ENCODE assay signal across 1 cellular context in the genomic region with DNA sequence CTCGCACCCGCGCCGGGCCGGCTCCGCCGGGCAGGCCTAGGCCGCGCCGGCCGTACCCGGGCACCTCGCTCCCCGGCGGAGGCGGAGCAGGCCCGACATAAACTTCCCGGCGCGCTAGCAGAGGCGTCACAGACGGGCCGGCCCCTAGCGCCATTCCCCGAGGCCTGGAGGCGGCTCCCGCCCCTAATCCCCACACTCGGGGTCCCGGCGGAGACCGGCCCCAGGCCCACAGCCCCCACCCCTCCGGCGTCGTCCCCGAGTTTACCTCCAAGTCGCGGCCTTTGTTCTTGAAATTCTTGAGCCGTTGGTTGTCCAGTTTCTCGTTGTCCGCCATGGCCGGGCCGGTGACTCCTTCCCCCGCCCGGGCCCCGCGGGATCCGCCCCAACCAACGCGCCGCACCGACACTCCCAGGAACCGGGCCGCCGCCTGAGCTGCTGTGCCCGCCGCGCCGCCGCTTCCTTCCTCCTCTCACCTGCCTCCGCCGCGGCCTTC.
TF ChIP-seq lines count a peak whose summit lies in the region.

No MANE protein-coding gene starts in this region.

TF ChIP-seq in K562, 482 proteins besides CTCF, POLR2A, EP300 and RAD21 (continued from another document and continues in another):
- TF ChIP-seq, protein P1, sequence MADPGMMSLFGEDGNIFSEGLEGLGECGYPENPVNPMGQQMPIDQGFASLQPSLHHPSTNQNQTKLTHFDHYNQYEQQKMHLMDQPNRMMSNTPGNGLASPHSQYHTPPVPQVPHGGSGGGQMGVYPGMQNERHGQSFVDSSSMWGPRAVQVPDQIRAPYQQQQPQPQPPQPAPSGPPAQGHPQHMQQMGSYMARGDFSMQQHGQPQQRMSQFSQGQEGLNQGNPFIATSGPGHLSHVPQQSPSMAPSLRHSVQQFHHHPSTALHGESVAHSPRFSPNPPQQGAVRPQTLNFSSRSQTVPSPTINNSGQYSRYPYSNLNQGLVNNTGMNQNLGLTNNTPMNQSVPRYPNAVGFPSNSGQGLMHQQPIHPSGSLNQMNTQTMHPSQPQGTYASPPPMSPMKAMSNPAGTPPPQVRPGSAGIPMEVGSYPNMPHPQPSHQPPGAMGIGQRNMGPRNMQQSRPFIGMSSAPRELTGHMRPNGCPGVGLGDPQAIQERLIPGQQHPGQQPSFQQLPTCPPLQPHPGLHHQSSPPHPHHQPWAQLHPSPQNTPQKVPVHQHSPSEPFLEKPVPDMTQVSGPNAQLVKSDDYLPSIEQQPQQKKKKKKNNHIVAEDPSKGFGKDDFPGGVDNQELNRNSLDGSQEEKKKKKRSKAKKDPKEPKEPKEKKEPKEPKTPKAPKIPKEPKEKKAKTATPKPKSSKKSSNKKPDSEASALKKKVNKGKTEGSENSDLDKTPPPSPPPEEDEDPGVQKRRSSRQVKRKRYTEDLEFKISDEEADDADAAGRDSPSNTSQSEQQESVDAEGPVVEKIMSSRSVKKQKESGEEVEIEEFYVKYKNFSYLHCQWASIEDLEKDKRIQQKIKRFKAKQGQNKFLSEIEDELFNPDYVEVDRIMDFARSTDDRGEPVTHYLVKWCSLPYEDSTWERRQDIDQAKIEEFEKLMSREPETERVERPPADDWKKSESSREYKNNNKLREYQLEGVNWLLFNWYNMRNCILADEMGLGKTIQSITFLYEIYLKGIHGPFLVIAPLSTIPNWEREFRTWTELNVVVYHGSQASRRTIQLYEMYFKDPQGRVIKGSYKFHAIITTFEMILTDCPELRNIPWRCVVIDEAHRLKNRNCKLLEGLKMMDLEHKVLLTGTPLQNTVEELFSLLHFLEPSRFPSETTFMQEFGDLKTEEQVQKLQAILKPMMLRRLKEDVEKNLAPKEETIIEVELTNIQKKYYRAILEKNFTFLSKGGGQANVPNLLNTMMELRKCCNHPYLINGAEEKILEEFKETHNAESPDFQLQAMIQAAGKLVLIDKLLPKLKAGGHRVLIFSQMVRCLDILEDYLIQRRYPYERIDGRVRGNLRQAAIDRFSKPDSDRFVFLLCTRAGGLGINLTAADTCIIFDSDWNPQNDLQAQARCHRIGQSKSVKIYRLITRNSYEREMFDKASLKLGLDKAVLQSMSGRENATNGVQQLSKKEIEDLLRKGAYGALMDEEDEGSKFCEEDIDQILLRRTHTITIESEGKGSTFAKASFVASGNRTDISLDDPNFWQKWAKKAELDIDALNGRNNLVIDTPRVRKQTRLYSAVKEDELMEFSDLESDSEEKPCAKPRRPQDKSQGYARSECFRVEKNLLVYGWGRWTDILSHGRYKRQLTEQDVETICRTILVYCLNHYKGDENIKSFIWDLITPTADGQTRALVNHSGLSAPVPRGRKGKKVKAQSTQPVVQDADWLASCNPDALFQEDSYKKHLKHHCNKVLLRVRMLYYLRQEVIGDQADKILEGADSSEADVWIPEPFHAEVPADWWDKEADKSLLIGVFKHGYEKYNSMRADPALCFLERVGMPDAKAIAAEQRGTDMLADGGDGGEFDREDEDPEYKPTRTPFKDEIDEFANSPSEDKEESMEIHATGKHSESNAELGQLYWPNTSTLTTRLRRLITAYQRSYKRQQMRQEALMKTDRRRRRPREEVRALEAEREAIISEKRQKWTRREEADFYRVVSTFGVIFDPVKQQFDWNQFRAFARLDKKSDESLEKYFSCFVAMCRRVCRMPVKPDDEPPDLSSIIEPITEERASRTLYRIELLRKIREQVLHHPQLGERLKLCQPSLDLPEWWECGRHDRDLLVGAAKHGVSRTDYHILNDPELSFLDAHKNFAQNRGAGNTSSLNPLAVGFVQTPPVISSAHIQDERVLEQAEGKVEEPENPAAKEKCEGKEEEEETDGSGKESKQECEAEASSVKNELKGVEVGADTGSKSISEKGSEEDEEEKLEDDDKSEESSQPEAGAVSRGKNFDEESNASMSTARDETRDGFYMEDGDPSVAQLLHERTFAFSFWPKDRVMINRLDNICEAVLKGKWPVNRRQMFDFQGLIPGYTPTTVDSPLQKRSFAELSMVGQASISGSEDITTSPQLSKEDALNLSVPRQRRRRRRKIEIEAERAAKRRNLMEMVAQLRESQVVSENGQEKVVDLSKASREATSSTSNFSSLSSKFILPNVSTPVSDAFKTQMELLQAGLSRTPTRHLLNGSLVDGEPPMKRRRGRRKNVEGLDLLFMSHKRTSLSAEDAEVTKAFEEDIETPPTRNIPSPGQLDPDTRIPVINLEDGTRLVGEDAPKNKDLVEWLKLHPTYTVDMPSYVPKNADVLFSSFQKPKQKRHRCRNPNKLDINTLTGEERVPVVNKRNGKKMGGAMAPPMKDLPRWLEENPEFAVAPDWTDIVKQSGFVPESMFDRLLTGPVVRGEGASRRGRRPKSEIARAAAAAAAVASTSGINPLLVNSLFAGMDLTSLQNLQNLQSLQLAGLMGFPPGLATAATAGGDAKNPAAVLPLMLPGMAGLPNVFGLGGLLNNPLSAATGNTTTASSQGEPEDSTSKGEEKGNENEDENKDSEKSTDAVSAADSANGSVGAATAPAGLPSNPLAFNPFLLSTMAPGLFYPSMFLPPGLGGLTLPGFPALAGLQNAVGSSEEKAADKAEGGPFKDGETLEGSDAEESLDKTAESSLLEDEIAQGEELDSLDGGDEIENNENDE (IDR thresholded peaks at IDR 0.05; ENCODE audit: low read depth, low read length), result no peak
- TF ChIP-seq, protein P2, sequence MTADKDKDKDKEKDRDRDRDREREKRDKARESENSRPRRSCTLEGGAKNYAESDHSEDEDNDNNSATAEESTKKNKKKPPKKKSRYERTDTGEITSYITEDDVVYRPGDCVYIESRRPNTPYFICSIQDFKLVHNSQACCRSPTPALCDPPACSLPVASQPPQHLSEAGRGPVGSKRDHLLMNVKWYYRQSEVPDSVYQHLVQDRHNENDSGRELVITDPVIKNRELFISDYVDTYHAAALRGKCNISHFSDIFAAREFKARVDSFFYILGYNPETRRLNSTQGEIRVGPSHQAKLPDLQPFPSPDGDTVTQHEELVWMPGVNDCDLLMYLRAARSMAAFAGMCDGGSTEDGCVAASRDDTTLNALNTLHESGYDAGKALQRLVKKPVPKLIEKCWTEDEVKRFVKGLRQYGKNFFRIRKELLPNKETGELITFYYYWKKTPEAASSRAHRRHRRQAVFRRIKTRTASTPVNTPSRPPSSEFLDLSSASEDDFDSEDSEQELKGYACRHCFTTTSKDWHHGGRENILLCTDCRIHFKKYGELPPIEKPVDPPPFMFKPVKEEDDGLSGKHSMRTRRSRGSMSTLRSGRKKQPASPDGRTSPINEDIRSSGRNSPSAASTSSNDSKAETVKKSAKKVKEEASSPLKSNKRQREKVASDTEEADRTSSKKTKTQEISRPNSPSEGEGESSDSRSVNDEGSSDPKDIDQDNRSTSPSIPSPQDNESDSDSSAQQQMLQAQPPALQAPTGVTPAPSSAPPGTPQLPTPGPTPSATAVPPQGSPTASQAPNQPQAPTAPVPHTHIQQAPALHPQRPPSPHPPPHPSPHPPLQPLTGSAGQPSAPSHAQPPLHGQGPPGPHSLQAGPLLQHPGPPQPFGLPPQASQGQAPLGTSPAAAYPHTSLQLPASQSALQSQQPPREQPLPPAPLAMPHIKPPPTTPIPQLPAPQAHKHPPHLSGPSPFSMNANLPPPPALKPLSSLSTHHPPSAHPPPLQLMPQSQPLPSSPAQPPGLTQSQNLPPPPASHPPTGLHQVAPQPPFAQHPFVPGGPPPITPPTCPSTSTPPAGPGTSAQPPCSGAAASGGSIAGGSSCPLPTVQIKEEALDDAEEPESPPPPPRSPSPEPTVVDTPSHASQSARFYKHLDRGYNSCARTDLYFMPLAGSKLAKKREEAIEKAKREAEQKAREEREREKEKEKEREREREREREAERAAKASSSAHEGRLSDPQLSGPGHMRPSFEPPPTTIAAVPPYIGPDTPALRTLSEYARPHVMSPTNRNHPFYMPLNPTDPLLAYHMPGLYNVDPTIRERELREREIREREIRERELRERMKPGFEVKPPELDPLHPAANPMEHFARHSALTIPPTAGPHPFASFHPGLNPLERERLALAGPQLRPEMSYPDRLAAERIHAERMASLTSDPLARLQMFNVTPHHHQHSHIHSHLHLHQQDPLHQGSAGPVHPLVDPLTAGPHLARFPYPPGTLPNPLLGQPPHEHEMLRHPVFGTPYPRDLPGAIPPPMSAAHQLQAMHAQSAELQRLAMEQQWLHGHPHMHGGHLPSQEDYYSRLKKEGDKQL (CRISPR knock-in tag; IDR thresholded peaks at IDR 0.05; ENCODE audit: borderline replicate concordance), result no peak
- TF ChIP-seq KHSRP (IDR thresholded peaks at IDR 0.05), result no peak
- TF ChIP-seq PRMT5 (CRISPR knock-in tag; IDR thresholded peaks at IDR 0.05), result no peak
- TF ChIP-seq PHF20 (IDR thresholded peaks at IDR 0.05; ENCODE audit: partially characterized antibody), result peak; percentile 44
- TF ChIP-seq, protein P3, sequence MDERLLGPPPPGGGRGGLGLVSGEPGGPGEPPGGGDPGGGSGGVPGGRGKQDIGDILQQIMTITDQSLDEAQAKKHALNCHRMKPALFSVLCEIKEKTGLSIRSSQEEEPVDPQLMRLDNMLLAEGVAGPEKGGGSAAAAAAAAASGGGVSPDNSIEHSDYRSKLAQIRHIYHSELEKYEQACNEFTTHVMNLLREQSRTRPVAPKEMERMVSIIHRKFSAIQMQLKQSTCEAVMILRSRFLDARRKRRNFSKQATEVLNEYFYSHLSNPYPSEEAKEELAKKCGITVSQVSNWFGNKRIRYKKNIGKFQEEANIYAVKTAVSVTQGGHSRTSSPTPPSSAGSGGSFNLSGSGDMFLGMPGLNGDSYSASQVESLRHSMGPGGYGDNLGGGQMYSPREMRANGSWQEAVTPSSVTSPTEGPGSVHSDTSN (CRISPR knock-in tag; IDR thresholded peaks at IDR 0.05; ENCODE audit: low read depth), result no peak
- TF ChIP-seq, protein P3 (tag; conservative IDR thresholded peaks at IDR 0.05; ENCODE audit: low read depth), result no peak
- TF ChIP-seq HCFC1 (IDR thresholded peaks at IDR 0.05; ENCODE audit: low read depth, low read length), result peak; percentile 67
- TF ChIP-seq ZNF121 (CRISPR knock-in tag; conservative IDR thresholded peaks at IDR 0.05), result no peak
- TF ChIP-seq NCOR1 (IDR thresholded peaks at IDR 0.05), result no peak
- TF ChIP-seq PPARD (CRISPR knock-in tag; IDR thresholded peaks at IDR 0.05), result no peak
- TF ChIP-seq ZNF282 (CRISPR knock-in tag; IDR thresholded peaks at IDR 0.05), result no peak
- peak; percentile 45 for TF ChIP-seq PRPF4 (IDR thresholded peaks at IDR 0.05; ENCODE audit: insufficient read depth, low read depth, low read length, poor library complexity, severe bottlenecking)
- TF ChIP-seq, protein P4, sequence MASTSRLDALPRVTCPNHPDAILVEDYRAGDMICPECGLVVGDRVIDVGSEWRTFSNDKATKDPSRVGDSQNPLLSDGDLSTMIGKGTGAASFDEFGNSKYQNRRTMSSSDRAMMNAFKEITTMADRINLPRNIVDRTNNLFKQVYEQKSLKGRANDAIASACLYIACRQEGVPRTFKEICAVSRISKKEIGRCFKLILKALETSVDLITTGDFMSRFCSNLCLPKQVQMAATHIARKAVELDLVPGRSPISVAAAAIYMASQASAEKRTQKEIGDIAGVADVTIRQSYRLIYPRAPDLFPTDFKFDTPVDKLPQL (IDR thresholded peaks at IDR 0.05; ENCODE audit: extremely low read depth, insufficient read length), result no peak
- TF ChIP-seq NCOA1 (IDR thresholded peaks at IDR 0.05; ENCODE audit: low read depth), result no peak
- no peak for TF ChIP-seq IFI16 (CRISPR knock-in tag; IDR thresholded peaks at IDR 0.05)
- no peak for TF ChIP-seq CBFA2T3 (IDR thresholded peaks at IDR 0.05)
- no peak for TF ChIP-seq FOXM1 (IDR thresholded peaks at IDR 0.05; ENCODE audit: low read depth)
- no peak for TF ChIP-seq FOXM1 (CRISPR knock-in tag; IDR thresholded peaks at IDR 0.05; ENCODE audit: low read depth)
- TF ChIP-seq SIN3A (IDR thresholded peaks at IDR 0.05; ENCODE audit: borderline replicate concordance in 2 of 2, control insufficient read depth in 1 of 2, low read depth in 2 of 2, low read length in 2 of 2), result 0 out of 4 replicates have a peak, but pooled peaks have one; percentile 3 to 49
- TF ChIP-seq ZNF436 (CRISPR knock-in tag; IDR thresholded peaks at IDR 0.05), result no peak
- peak in 2 of 3 experiments; percentile 78 to 88 for TF ChIP-seq YY1 (IDR thresholded peaks at IDR 0.05; ENCODE audit: borderline replicate concordance in 1 of 3, control insufficient read depth in 1 of 3, extremely low read depth in 1 of 3, insufficient read depth in 3 of 3, insufficient read length in 1 of 3, insufficient replicate concordance in 2 of 3, low read depth in 1 of 3, low read length in 2 of 3)
- TF ChIP-seq ESRRA (IDR thresholded peaks at IDR 0.05; ENCODE audit: borderline replicate concordance, low read depth), result no peak
- TF ChIP-seq, protein P5, sequence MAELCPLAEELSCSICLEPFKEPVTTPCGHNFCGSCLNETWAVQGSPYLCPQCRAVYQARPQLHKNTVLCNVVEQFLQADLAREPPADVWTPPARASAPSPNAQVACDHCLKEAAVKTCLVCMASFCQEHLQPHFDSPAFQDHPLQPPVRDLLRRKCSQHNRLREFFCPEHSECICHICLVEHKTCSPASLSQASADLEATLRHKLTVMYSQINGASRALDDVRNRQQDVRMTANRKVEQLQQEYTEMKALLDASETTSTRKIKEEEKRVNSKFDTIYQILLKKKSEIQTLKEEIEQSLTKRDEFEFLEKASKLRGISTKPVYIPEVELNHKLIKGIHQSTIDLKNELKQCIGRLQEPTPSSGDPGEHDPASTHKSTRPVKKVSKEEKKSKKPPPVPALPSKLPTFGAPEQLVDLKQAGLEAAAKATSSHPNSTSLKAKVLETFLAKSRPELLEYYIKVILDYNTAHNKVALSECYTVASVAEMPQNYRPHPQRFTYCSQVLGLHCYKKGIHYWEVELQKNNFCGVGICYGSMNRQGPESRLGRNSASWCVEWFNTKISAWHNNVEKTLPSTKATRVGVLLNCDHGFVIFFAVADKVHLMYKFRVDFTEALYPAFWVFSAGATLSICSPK (IDR thresholded peaks at IDR 0.05; ENCODE audit: borderline replicate concordance), result no peak
- TF ChIP-seq HDAC1 (IDR thresholded peaks at IDR 0.05), result no peak
- TF ChIP-seq, protein P6, sequence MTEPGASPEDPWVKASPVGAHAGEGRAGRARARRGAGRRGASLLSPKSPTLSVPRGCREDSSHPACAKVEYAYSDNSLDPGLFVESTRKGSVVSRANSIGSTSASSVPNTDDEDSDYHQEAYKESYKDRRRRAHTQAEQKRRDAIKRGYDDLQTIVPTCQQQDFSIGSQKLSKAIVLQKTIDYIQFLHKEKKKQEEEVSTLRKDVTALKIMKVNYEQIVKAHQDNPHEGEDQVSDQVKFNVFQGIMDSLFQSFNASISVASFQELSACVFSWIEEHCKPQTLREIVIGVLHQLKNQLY (CRISPR knock-in tag; conservative IDR thresholded peaks at IDR 0.05), result no peak
- no peak for TF ChIP-seq FOXA3 (CRISPR knock-in tag; conservative IDR thresholded peaks at IDR 0.05 in 1 of 2, IDR thresholded peaks at IDR 0.05 in 1 of 2)
- TF ChIP-seq, protein P7, sequence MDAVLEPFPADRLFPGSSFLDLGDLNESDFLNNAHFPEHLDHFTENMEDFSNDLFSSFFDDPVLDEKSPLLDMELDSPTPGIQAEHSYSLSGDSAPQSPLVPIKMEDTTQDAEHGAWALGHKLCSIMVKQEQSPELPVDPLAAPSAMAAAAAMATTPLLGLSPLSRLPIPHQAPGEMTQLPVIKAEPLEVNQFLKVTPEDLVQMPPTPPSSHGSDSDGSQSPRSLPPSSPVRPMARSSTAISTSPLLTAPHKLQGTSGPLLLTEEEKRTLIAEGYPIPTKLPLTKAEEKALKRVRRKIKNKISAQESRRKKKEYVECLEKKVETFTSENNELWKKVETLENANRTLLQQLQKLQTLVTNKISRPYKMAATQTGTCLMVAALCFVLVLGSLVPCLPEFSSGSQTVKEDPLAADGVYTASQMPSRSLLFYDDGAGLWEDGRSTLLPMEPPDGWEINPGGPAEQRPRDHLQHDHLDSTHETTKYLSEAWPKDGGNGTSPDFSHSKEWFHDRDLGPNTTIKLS (IDR thresholded peaks at IDR 0.05; ENCODE audit: borderline replicate concordance, low read depth), result no peak
